ENCODE assay signal across 26 cellular contexts in genomic region chr12:65539062-65539461, GRCh38.
"Had no signal": no experiment of that assay in that cellular context is flagged by ENCODE, and none has a peak within 500 bp of the region (broad histone marks: within the 10 kb centered on the region; RNA-seq: fewer than 3 reads in every experiment).

No MANE protein-coding gene starts in this region.

- ATAC-seq: activated CD8-positive, alpha-beta T cell treated with anti-CD3 and anti-CD28 coated beads, Interleukin-2, amount 10 ng/mL, durations not matched to agents 7 days and 5 days; T-helper 17 cell; WTC11 had no signal

- H3K27ac ChIP-seq: adrenal gland, breast epithelium, Peyer's patch had no signal

- H3K27me3 ChIP-seq: adrenal gland, breast epithelium, Peyer's patch had no signal

- H3K36me3 ChIP-seq: adrenal gland, breast epithelium, Peyer's patch had no signal

- DNase-seq: activated CD4-positive, alpha-beta T cell treated with anti-CD3 and anti-CD28 coated beads for 48 hours; activated CD4-positive, alpha-beta T cell treated with anti-CD3 and anti-CD28 coated beads, Interleukin-2, amount 50 U/mL, for 4 hours; activated CD4-positive, CD25-positive, alpha-beta regulatory T cell treated with anti-CD3 and anti-CD28 coated beads, Interleukin-2, amount 50 U/mL, for 72 hours; activated CD8-positive, alpha-beta memory T cell treated with anti-CD3 and anti-CD28 coated beads, Interleukin-2, amount 50 U/mL, for 48 hours; activated CD8-positive, alpha-beta T cell treated with anti-CD3 and anti-CD28 coated beads, Interleukin-2, amount 10 ng/mL, durations not matched to agents 7 days and 5 days; activated naive CD4-positive, alpha-beta T cell treated with anti-CD3 and anti-CD28 coated beads, Interleukin-2, amount 50 U/mL, for 16 hours; activated naive CD8-positive, alpha-beta T cell treated with anti-CD3 and anti-CD28 coated beads, Interleukin-2, amount 10 ng/mL, durations not matched to agents 7 days and 5 days; activated T-cell treated with anti-CD3 and anti-CD28 coated beads, Interleukin-2, amount 50 U/mL, for 1 hour; adrenal gland; anterior cingulate cortex; caudate nucleus; NCI-H1048; NCI-H146; NCI-H187 treated with DMSO at 0.1 percent for 48 hours; NCI-H2171; NCI-H2227 treated with DMSO at 0.1 percent for 48 hours; NCI-H510A; NCI-H526 treated with DMSO at 0.1 percent for 48 hours; NK-92 treated with Interleukin-12 subunit alpha and Interleukin-12 subunit beta, amount 100 ng/mL, for 24 hours; OCI-M1; Peyer's patch; SHP77 treated with DMSO at 0.1 percent for 48 hours; T-helper 17 cell; T-helper 9 cell had no signal

- H3K4me3 ChIP-seq: adrenal gland, breast epithelium, Peyer's patch had no signal

- H3K4me1 ChIP-seq: adrenal gland, breast epithelium, Peyer's patch had no signal
